17 cellular contexts compared by ENCODE assay signal in the genomic region with DNA sequence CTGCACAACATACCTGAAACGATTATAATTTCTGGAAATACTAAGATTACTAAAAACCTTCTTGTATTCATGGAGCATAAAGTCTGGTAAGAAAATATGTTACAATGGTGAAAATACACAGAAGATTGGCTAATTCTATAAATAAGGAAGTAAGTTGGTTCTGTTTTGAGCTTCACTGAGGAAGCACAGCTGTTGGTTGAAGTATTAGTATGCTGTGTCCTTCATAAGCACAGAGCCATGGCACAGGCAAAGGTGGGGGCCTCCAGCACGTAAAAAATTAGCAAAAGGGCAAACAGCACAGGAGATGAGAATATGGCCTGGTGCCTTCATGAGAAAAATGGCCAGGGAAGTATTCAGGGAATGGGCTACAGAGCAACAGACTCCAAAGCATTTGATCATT. TPM values are rescaled to one million over a fixed set of nuclear protein-coding genes. Genes with fewer than 3 reads are reported as not detected.
DNase-seq lines count a peak whose midpoint lies in the region; ATAC-seq, FAIRE-seq and TF ChIP-seq lines count a peak whose summit lies in the region.
"Had no signal": no experiment of that assay in that cellular context is flagged by ENCODE, and none has a peak within 500 bp of the region (broad histone marks: within the 10 kb centered on the region; RNA-seq: fewer than 3 reads in every experiment).

No MANE protein-coding gene starts in this region.

- peaks cover 62% of the 10 kb centered on the region for H3K4me1 Mint-ChIP-seq in stimulated activated memory B cell treated with anti-CD40 and anti-IgM and Interleukin-4, amounts not matched to agents 10 μg/mL and 1 μg/mL and 100 μg/mL, for 72 hours

- peak overlapping the region; percentile 81 for H3K27ac Mint-ChIP-seq in stimulated activated memory B cell treated with anti-CD40 and anti-IgM and Interleukin-4, amounts not matched to agents 10 μg/mL and 1 μg/mL and 100 μg/mL, for 72 hours

- no peak overlapping the region for H3K4me3 Mint-ChIP-seq in stimulated activated memory B cell treated with anti-CD40 and anti-IgM and Interleukin-4, amounts not matched to agents 10 μg/mL and 1 μg/mL and 100 μg/mL, for 72 hours
- H3K4me3 Mint-ChIP-seq: activated T-cell treated with anti-CD3 and anti-CD28 coated beads, Interleukin-2, amount 50 U/mL, for 4 hours had no signal

- TF ChIP-seq CTCF in NB4 (IDR thresholded peaks at IDR 0.05; ENCODE audit: low read depth, low read length) = no peak

- FAIRE-seq in GM19239 (lab: Jason Lieb, UNC) (peak; percentile 89), frontal cortex (lab: Jason Lieb, UNC) (no peak)
- FAIRE-seq: endometrium, HepG2 had no signal

- no peak for DNase-seq in GM19239 (ENCODE audit: insufficient read length, low spot score)
- DNase-seq in NB4 (ENCODE audit: low read depth) = peak; percentile 64
- DNase-seq in frontal cortex (ENCODE audit: low spot score in 2 of 2) = no peak
- no peak for DNase-seq in NCI-H524 treated with DMSO at 0.1 percent for 48 hours (lab: John Stamatoyannopoulos, UW)
- DNase-seq in EL = no peak
- DNase-seq: activated T-cell treated with anti-CD3 and anti-CD28 coated beads, Interleukin-2, amount 50 U/mL, for 4 hours; heart right ventricle; NCI-H2029 treated with DMSO at 0.1 percent for 48 hours; RPMI8226; stimulated activated naive CD4-positive, alpha-beta T cell treated with Interleukin-2 at 50 U/mL for 16 hours; WERI-Rb-1 had no signal

- ATAC-seq in HG02884 (IDR thresholded peaks at IDR 0.05; ENCODE audit: unreplicated experiment) = peak; percentile 47
- peak; percentile 89 for ATAC-seq in stimulated activated memory B cell treated with anti-CD40 and anti-IgM and Interleukin-4, amounts not matched to agents 10 μg/mL and 1 μg/mL and 100 μg/mL, for 72 hours
- ATAC-seq: activated T-cell treated with anti-CD3 and anti-CD28 coated beads, Interleukin-2, amount 50 U/mL, for 4 hours; HepG2 had no signal

- no peak overlapping the region for H3K4me3 ChIP-seq in NB4 (ENCODE audit: low read depth, low read length)
- H3K4me3 ChIP-seq: heart right ventricle, lung had no signal

- no peaks in the 10 kb centered on the region for H3K9me3 Mint-ChIP-seq in stimulated activated memory B cell treated with anti-CD40 and anti-IgM and Interleukin-4, amounts not matched to agents 10 μg/mL and 1 μg/mL and 100 μg/mL, for 72 hours
- H3K9me3 Mint-ChIP-seq: activated T-cell treated with anti-CD3 and anti-CD28 coated beads, Interleukin-2, amount 50 U/mL, for 4 hours had no signal

- TF ChIP-seq POLR2A in NB4 (IDR thresholded peaks at IDR 0.05; ENCODE audit: extremely low read depth, insufficient read length) = no peak

- H3K36me3 Mint-ChIP-seq in stimulated activated memory B cell treated with anti-CD40 and anti-IgM and Interleukin-4, amounts not matched to agents 10 μg/mL and 1 μg/mL and 100 μg/mL, for 72 hours = no peaks in the 10 kb centered on the region

- H3K27me3 Mint-ChIP-seq in stimulated activated memory B cell treated with anti-CD40 and anti-IgM and Interleukin-4, amounts not matched to agents 10 μg/mL and 1 μg/mL and 100 μg/mL, for 72 hours = no peaks in the 10 kb centered on the region

RNA-seq across cellular contexts. Expression of a gene that starts 40.3 kb away (rescaled TPM):
- total RNA-seq in frontal cortex = not detected
- total RNA-seq: activated T-cell treated with anti-CD3 and anti-CD28 coated beads, Interleukin-2, amount 50 U/mL, for 4 hours; heart right ventricle; HepG2; osteoblast had no signal
